1 cellular context compared by ENCODE assay signal in genomic region chr17:50161911-50162288, GRCh38.
TF ChIP-seq lines count a peak whose summit lies in the region.

No MANE protein-coding gene starts in this region.

TF ChIP-seq in SK-N-SH, 30 proteins besides CTCF, POLR2A, EP300 and RAD21 (continued from another document):
- TF ChIP-seq, protein P1, sequence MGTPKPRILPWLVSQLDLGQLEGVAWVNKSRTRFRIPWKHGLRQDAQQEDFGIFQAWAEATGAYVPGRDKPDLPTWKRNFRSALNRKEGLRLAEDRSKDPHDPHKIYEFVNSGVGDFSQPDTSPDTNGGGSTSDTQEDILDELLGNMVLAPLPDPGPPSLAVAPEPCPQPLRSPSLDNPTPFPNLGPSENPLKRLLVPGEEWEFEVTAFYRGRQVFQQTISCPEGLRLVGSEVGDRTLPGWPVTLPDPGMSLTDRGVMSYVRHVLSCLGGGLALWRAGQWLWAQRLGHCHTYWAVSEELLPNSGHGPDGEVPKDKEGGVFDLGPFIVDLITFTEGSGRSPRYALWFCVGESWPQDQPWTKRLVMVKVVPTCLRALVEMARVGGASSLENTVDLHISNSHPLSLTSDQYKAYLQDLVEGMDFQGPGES (IDR thresholded peaks at IDR 0.05; ENCODE audit: low read depth, low read length) = no peak
- TF ChIP-seq FOSL2 (IDR thresholded peaks at IDR 0.05; ENCODE audit: borderline replicate concordance, low read depth) (no peak), RCOR1 (IDR thresholded peaks at IDR 0.05; ENCODE audit: low read length) (no peak), MEF2A (IDR thresholded peaks at IDR 0.05; ENCODE audit: borderline replicate concordance, low read depth) (no peak)
TF ChIP-seq in SK-N-SH: peak in this region for 0.
